ENCODE assay signal across 15 cellular contexts in genomic region chr16:84842516-84843148, GRCh38. TPM values are rescaled to one million over a fixed set of nuclear protein-coding genes. Genes with fewer than 3 reads are reported as not detected.
DNase-seq lines count a peak whose midpoint lies in the region; ATAC-seq and TF ChIP-seq lines count a peak whose summit lies in the region.
"Had no signal": no experiment of that assay in that cellular context is flagged by ENCODE, and none has a peak within 500 bp of the region (broad histone marks: within the 10 kb centered on the region; RNA-seq: fewer than 3 reads in every experiment).

No MANE protein-coding gene starts in this region.

- H3K4me3 ChIP-seq in BLaER1 (no peak overlapping the region), neuronal stem cell (ENCODE audit: low read length in 2 of 2) (no peak overlapping the region)

- H2AFZ ChIP-seq in H9 (ENCODE audit: low read length) (no peak overlapping the region), neuronal stem cell (ENCODE audit: low read length) (peak overlapping the region; percentile 10)

- POLR2A ChIA-PET in activated CD8-positive, alpha-beta T cell treated with anti-CD3 and anti-CD28 coated beads for 36 hours (lab: Charles Lee): no interaction called here

- no peak overlapping the region for H2BK5ac ChIP-seq in H9 (ENCODE audit: insufficient read length, low read length)
- no peak overlapping the region for H2BK5ac ChIP-seq in neuronal stem cell (ENCODE audit: low read length)

- H3K56ac ChIP-seq in H9 (ENCODE audit: insufficient read length, low read depth, low read length): no peak overlapping the region

- WGBS in H9 (ENCODE audit: extremely low coverage, insufficient read length, low lambda C conversion rate): no CpG with 5 or more reads among the region's 18 CpGs
- no CpG with 5 or more reads among the region's 18 CpGs for WGBS in neuronal stem cell (ENCODE audit: extremely low coverage in 2 of 2, insufficient read length in 2 of 2, insufficient replicate concordance in 1 of 2), 2 donors

- H3K27ac Mint-ChIP-seq in H9: peak overlapping the region in 2 of 3 experiments; percentile 34 to 79; a peak in 3 of 7 replicates
- peak overlapping the region; percentile 45 for H3K27ac Mint-ChIP-seq in chondrocyte (ENCODE audit: unreplicated experiment)
- no peak overlapping the region for H3K27ac Mint-ChIP-seq in activated CD8-positive, alpha-beta T cell treated with anti-CD3 and anti-CD28 coated beads for 36 hours
- H3K27ac Mint-ChIP-seq: activated CD8-positive, alpha-beta T cell treated with anti-CD3 and anti-CD28 coated beads, Interleukin-2, amount 10 ng/mL, durations not matched to agents 7 days and 5 days; activated naive CD8-positive, alpha-beta T cell treated with anti-CD3 and anti-CD28 coated beads for 36 hours; CD8-positive, alpha-beta memory T cell; dendritic cell treated with granulocyte-macrophage colony-stimulating factor and Interleukin-4, amounts not matched to agents 40 ng/mL and 50 ng/mL, for 4 days had no signal

- H3K4ac ChIP-seq in H9 (ENCODE audit: low read depth, low read length) (no peak overlapping the region), neuronal stem cell (ENCODE audit: low read length) (no peak overlapping the region)

- H2BK120ac ChIP-seq in H9 (ENCODE audit: low read depth, low read length, poor library complexity, severe bottlenecking): no peak overlapping the region
- no peak overlapping the region for H2BK120ac ChIP-seq in neuronal stem cell (ENCODE audit: low read depth, low read length)

- peak overlapping the region; percentile 65 for H3K18ac ChIP-seq in H9 (ENCODE audit: insufficient read length, low read depth, low read length)
- peak overlapping the region; percentile 4 for H3K18ac ChIP-seq in neuronal stem cell (ENCODE audit: low read length)

- H3K27me3 Mint-ChIP-seq in H9 (ENCODE audit: low read depth): peaks cover 83% of the 10 kb centered on the region
- no peaks in the 10 kb centered on the region for H3K27me3 Mint-ChIP-seq in chondrocyte (ENCODE audit: low read depth)
- H3K27me3 Mint-ChIP-seq in activated CD8-positive, alpha-beta T cell treated with anti-CD3 and anti-CD28 coated beads for 36 hours: peaks cover 20% of the 10 kb centered on the region

- H3T11ph ChIP-seq in H9 (ENCODE audit: low read length): no peak overlapping the region

- H2BK15ac ChIP-seq in H9 (ENCODE audit: low read depth, low read length) (no peak overlapping the region), neuronal stem cell (ENCODE audit: low read length) (peak overlapping the region; percentile 8)

- no peaks in the 10 kb centered on the region for H3K36me3 ChIP-seq in BLaER1
- no peaks in the 10 kb centered on the region for H3K36me3 ChIP-seq in neuronal stem cell (replicated peaks in 1 of 2; ENCODE audit: control insufficient read depth in 2 of 2, insufficient read depth in 2 of 2, low read length in 2 of 2)

- H3K23ac ChIP-seq in H9 (ENCODE audit: insufficient read length, low read depth, low read length): no peak overlapping the region
- H3K23ac ChIP-seq in neuronal stem cell (ENCODE audit: low read depth, low read length, poor library complexity): no peak overlapping the region

- H3K4me2 ChIP-seq in BLaER1: peak overlapping the region; percentile 72
- H3K4me2 ChIP-seq in H9 (ENCODE audit: insufficient read depth, insufficient read length, low read length): no peak overlapping the region
- no peak overlapping the region for H3K4me2 ChIP-seq in neuronal stem cell (ENCODE audit: insufficient read depth, low read length, poor library complexity, severe bottlenecking)

- no peaks in the 10 kb centered on the region for H3K79me2 ChIP-seq in H9 (ENCODE audit: insufficient read depth, low read length)

- H3K27ac ChIP-seq in BLaER1 (no peak overlapping the region), H9 (ENCODE audit: insufficient read length, low read depth, low read length) (no peak overlapping the region), neuronal stem cell (replicated peaks; ENCODE audit: low read length) (no peak overlapping the region), substantia nigra (ENCODE audit: low read depth, low read length, poor library complexity, severe bottlenecking) (no peak overlapping the region)

- H3K4me1 Mint-ChIP-seq in H9 (peaks cover 61 to 71% of the 10 kb centered on the region in 2 experiments), chondrocyte (ENCODE audit: low read depth) (peaks cover 65% of the 10 kb centered on the region)
- peaks cover 7% of the 10 kb centered on the region for H3K4me1 Mint-ChIP-seq in activated CD8-positive, alpha-beta T cell treated with anti-CD3 and anti-CD28 coated beads for 36 hours (ENCODE audit: low read depth)

- peaks cover 31% of the 10 kb centered on the region for H3K4me1 ChIP-seq in BLaER1
- H3K4me1 ChIP-seq in H9 (ENCODE audit: insufficient read depth, low read length): peaks cover 10% of the 10 kb centered on the region; the same call in 1 of the 2 replicates
- peaks cover 8 to 30% of the 10 kb centered on the region in 2 donors for H3K4me1 ChIP-seq in neuronal stem cell (ENCODE audit: control insufficient read depth in 2 of 2, insufficient read depth in 1 of 2, low read depth in 1 of 2, low read length in 2 of 2)

- H3K79me1 ChIP-seq in H9 (ENCODE audit: insufficient read depth, low read depth, low read length, poor library complexity, severe bottlenecking) (no peaks in the 10 kb centered on the region), neuronal stem cell (ENCODE audit: low read depth, low read length) (no peaks in the 10 kb centered on the region)

- H2BK12ac ChIP-seq in H9 (ENCODE audit: insufficient read length, low read depth, low read length): no peak overlapping the region
- H2BK12ac ChIP-seq in neuronal stem cell (ENCODE audit: low read length): no peak overlapping the region

- H3K36me3 Mint-ChIP-seq in H9 (ENCODE audit: insufficient read depth in 1 of 3, low read depth in 3 of 3): no peaks in the 10 kb centered on the region; a peak in 2 of 7 replicates
- no peaks in the 10 kb centered on the region for H3K36me3 Mint-ChIP-seq in chondrocyte (ENCODE audit: low read depth)
- no peaks in the 10 kb centered on the region for H3K36me3 Mint-ChIP-seq in activated CD8-positive, alpha-beta T cell treated with anti-CD3 and anti-CD28 coated beads for 36 hours (ENCODE audit: low read depth)
- H3K36me3 Mint-ChIP-seq: activated naive CD8-positive, alpha-beta T cell treated with anti-CD3 and anti-CD28 coated beads for 36 hours had no signal

- TF ChIP-seq CTCF in H9 (conservative IDR thresholded peaks at IDR 0.05) (no peak), chondrocyte (IDR thresholded peaks at IDR 0.05) (no peak)
- TF ChIP-seq CTCF in activated CD8-positive, alpha-beta T cell treated with anti-CD3 and anti-CD28 coated beads for 36 hours (IDR thresholded peaks at IDR 0.05): no peak

- H3K9me3 Mint-ChIP-seq in H9 (no peaks in the 10 kb centered on the region; a peak in 1 of 5 replicates), chondrocyte (ENCODE audit: low read depth) (no peaks in the 10 kb centered on the region)
- H3K9me3 Mint-ChIP-seq in activated CD8-positive, alpha-beta T cell treated with anti-CD3 and anti-CD28 coated beads for 36 hours: no peaks in the 10 kb centered on the region
- H3K9me3 Mint-ChIP-seq: activated naive CD8-positive, alpha-beta T cell treated with anti-CD3 and anti-CD28 coated beads for 36 hours; CD8-positive, alpha-beta memory T cell; dendritic cell treated with granulocyte-macrophage colony-stimulating factor and Interleukin-4, amounts not matched to agents 40 ng/mL and 50 ng/mL, for 4 days had no signal

- no peaks in the 10 kb centered on the region for H3K23me2 ChIP-seq in H9 (ENCODE audit: insufficient read length, low read depth, low read length, poor library complexity, severe bottlenecking)

- H3K9me3 ChIP-seq in BLaER1 (no peaks in the 10 kb centered on the region), H9 (ENCODE audit: control insufficient read depth, low read depth, low read length) (no peaks in the 10 kb centered on the region), neuronal stem cell (replicated peaks in 1 of 2; ENCODE audit: control insufficient read depth in 2 of 2, insufficient read depth in 1 of 2, low read depth in 1 of 2, low read length in 2 of 2) (no peaks in the 10 kb centered on the region)

- H2AK5ac ChIP-seq in H9 (ENCODE audit: insufficient read length, low read length): no peak overlapping the region
- no peak overlapping the region for H2AK5ac ChIP-seq in neuronal stem cell (ENCODE audit: low read depth, low read length)

- no peak overlapping the region for H2BK20ac ChIP-seq in H9 (ENCODE audit: low read depth, low read length, poor library complexity, severe bottlenecking)

- CTCF ChIA-PET in activated CD8-positive, alpha-beta T cell treated with anti-CD3 and anti-CD28 coated beads for 36 hours (lab: Charles Lee): interaction anchor here (1.0 kb wide), 1 partner anchor 88 kb away, joined by 3 read pairs; no protein-coding TSS in a partner anchor

- H3K14ac ChIP-seq in H9 (ENCODE audit: insufficient read depth, low read length) (peak overlapping the region; percentile 66), neuronal stem cell (ENCODE audit: low read length) (no peak overlapping the region)

- H4K91ac ChIP-seq in H9 (ENCODE audit: insufficient read length, low read depth, low read length): no peak overlapping the region
- no peak overlapping the region for H4K91ac ChIP-seq in neuronal stem cell (ENCODE audit: low read depth, low read length, poor library complexity)

- no peak for ATAC-seq in activated CD8-positive, alpha-beta T cell treated with anti-CD3 and anti-CD28 coated beads for 36 hours

- H4K8ac ChIP-seq in H9 (replicated peaks; ENCODE audit: insufficient read length, low read depth, low read length) (no peak overlapping the region), neuronal stem cell (ENCODE audit: low read depth, low read length) (no peak overlapping the region)

- H3K4me3 Mint-ChIP-seq in H9 (peak overlapping the region; percentile 35 to 62), chondrocyte (ENCODE audit: unreplicated experiment) (no peak overlapping the region)
- H3K4me3 Mint-ChIP-seq in activated CD8-positive, alpha-beta T cell treated with anti-CD3 and anti-CD28 coated beads for 36 hours: no peak overlapping the region
- H3K4me3 Mint-ChIP-seq: activated CD8-positive, alpha-beta T cell treated with anti-CD3 and anti-CD28 coated beads, Interleukin-2, amount 10 ng/mL, durations not matched to agents 7 days and 5 days; activated naive CD8-positive, alpha-beta T cell treated with anti-CD3 and anti-CD28 coated beads for 36 hours; CD8-positive, alpha-beta memory T cell; dendritic cell treated with granulocyte-macrophage colony-stimulating factor and Interleukin-4, amounts not matched to agents 40 ng/mL and 50 ng/mL, for 4 days had no signal

- no peak for DNase-seq in H9
- DNase-seq in chondrocyte (ENCODE audit: low spot score): no peak
- DNase-seq in neuronal stem cell (ENCODE audit: low spot score): no peak
- DNase-seq in KBM-7: no peak
- no peak for DNase-seq in substantia nigra (lab: John Stamatoyannopoulos, UW)
- DNase-seq in activated T-cell treated with anti-CD3 and anti-CD28 coated beads, Interleukin-2, amount 50 U/mL, for 48 hours: no peak
- no peak for DNase-seq in activated CD8-positive, alpha-beta T cell treated with anti-CD3 and anti-CD28 coated beads for 36 hours
- DNase-seq: activated naive CD8-positive, alpha-beta T cell treated with anti-CD3 and anti-CD28 coated beads for 36 hours; CD8-positive, alpha-beta memory T cell; foreskin melanocyte; stimulated activated CD8-positive, alpha-beta memory T cell treated with anti-CD3 and anti-CD28 coated beads, Interleukin-4, amount 100 ng/mL, for 48 hours; T-helper 2 cell had no signal

- H4K20me1 ChIP-seq in BLaER1 (no peaks in the 10 kb centered on the region), H9 (ENCODE audit: control insufficient read depth, insufficient read depth, insufficient read length) (no peaks in the 10 kb centered on the region)

- no peak overlapping the region for H4K5ac ChIP-seq in H9 (ENCODE audit: insufficient read length, low read depth, low read length)

- no peak overlapping the region for H3K9ac ChIP-seq in BLaER1
- H3K9ac ChIP-seq in H9 (ENCODE audit: extremely low read depth, insufficient read length, low read length): no peak overlapping the region
- no peak overlapping the region for H3K9ac ChIP-seq in neuronal stem cell (ENCODE audit: low read depth, low read length, poor library complexity)

- in situ Hi-C loops in KBM-7 (cut with MboI; ENCODE audit: low pct_unique_long_range_greater_than_20kb, low sequenced_read_pairs): no loop called here

- H3K27me3 ChIP-seq in BLaER1: peaks cover 12% of the 10 kb centered on the region; the same call in 1 of the 2 replicates
- no peaks in the 10 kb centered on the region for H3K27me3 ChIP-seq in H9 (ENCODE audit: insufficient read depth, low read length)
- H3K27me3 ChIP-seq in neuronal stem cell (ENCODE audit: control insufficient read depth in 3 of 3, insufficient read depth in 3 of 3, low read depth in 1 of 3, low read length in 3 of 3): peaks cover 0 to 81% (median 20%) of the 10 kb centered on the region in 3 experiments

- intact Hi-C loops in activated CD8-positive, alpha-beta T cell treated with anti-CD3 and anti-CD28 coated beads for 36 hours (cut with micrococcal nuclease): no loop called here

RNA-seq across cellular contexts. Expression of gene CRISPLD2, which starts 22.8 kb away (rescaled TPM):
- total RNA-seq in H9 (2021) (2.1 and 2.3 TPM in 2 replicates), chondrocyte (1.7 to 12.1 TPM (median 11.7 TPM) in 3 replicates)
- polyA plus RNA-seq in neuronal stem cell (2013, experiment 1 of 2): 0.14 TPM
- polyA plus RNA-seq in neuronal stem cell (2013, experiment 2 of 2): 0.12 TPM
- under 1 TPM in 1 of 2 experiments, not detected in 1; 0.16 TPM for total RNA-seq in activated CD8-positive, alpha-beta T cell treated with anti-CD3 and anti-CD28 coated beads for 36 hours
- total RNA-seq: activated CD8-positive, alpha-beta T cell treated with anti-CD3 and anti-CD28 coated beads, Interleukin-2, amount 10 ng/mL, durations not matched to agents 7 days and 5 days; activated naive CD8-positive, alpha-beta T cell treated with anti-CD3 and anti-CD28 coated beads for 36 hours had no signal

Comparison
In these comparisons a context has a peak if more than half of its experiments do, and no peak if none do; other contexts are left out.
1. H3K4me3 Mint-ChIP-seq: peak in H9 (2 of 2); none in chondrocyte (single experiment) and activated CD8-positive, alpha-beta T cell treated with anti-CD3 and anti-CD28 coated beads for 36 hours (single experiment).